ENCODE assay signal across 27 cellular contexts in genomic region chr7:73939528-73939927, GRCh38.
"Had no signal": no experiment of that assay in that cellular context is flagged by ENCODE, and none has a peak within 500 bp of the region (broad histone marks: within the 10 kb centered on the region; RNA-seq: fewer than 3 reads in every experiment).

No MANE protein-coding gene starts in this region.

- H3K4me3 ChIP-seq: stomach, suprapubic skin, testis, thoracic aorta, thyroid gland, tibial artery, tibial nerve, transverse colon, upper lobe of left lung, upper lobe of right lung, uterus, vagina had no signal

- H3K27ac ChIP-seq: stomach, suprapubic skin, testis, thoracic aorta, thyroid gland, tibial artery, tibial nerve, transverse colon, upper lobe of left lung, upper lobe of right lung, uterus, vagina had no signal

- H3K9me3 ChIP-seq: suprapubic skin, testis, thoracic aorta, thyroid gland, upper lobe of right lung, vagina had no signal

- H3K27me3 ChIP-seq: stomach, suprapubic skin, testis, thyroid gland, tibial artery, tibial nerve, transverse colon, upper lobe of left lung, upper lobe of right lung, uterus, vagina had no signal

- DNase-seq: stimulated activated CD4-positive, alpha-beta T cell treated with anti-CD3 and anti-CD28 coated beads, Interleukin-2, amount 100 ng/mL, for 48 hours; stimulated activated CD4-positive, alpha-beta T cell treated with anti-CD3 and anti-CD28 coated beads, Interleukin-4, amount 100 ng/mL, for 1 hour; stimulated activated CD4-positive, alpha-beta T cell treated with anti-CD3 and anti-CD28 coated beads, Interleukin-4, amount 100 ng/mL, for 24 hours; stimulated activated CD4-positive, alpha-beta T cell treated with anti-CD3 and anti-CD28 coated beads, Interleukin-4, amount 100 ng/mL, for 4 hours; stimulated activated CD8-positive, alpha-beta memory T cell treated with anti-CD3 and anti-CD28 coated beads, Interleukin-4, amount 100 ng/mL, for 48 hours; stimulated activated naive B cell treated with anti-CD40 and anti-IgM and Interleukin-4, amounts not matched to agents 10 μg/mL and 1 μg/mL and 100 μg/mL, for 72 hours; stimulated activated naive CD4-positive, alpha-beta T cell; stimulated activated naive CD4-positive, alpha-beta T cell treated with Interleukin-2 at 50 U/mL for 16 hours; stimulated activated naive CD8-positive, alpha-beta T cell treated with anti-CD3 and anti-CD28 coated beads, Interleukin-15, amount 100 ng/mL, for 72 hours; stimulated activated naive CD8-positive, alpha-beta T cell treated with anti-CD3 and anti-CD28 coated beads, Interleukin-15, Interleukin-2, amounts not matched to agents 100 U/mL and 50 U/mL, for 24 hours; stomach; substantia nigra; testis; thyroid gland; tibial artery; transverse colon; trophoblast cell; upper lobe of left lung; upper lobe of right lung; uterus had no signal

- ATAC-seq: stimulated activated effector memory CD8-positive, alpha-beta T cell treated with anti-CD3 and anti-CD28 coated beads, Interleukin-12 subunit alpha, Interleukin-12 subunit beta, amount 100 ng/mL, for 72 hours; stimulated activated memory B cell treated with anti-CD40 and anti-IgM and Interleukin-4, amounts not matched to agents 10 μg/mL and 1 μg/mL and 100 μg/mL, for 72 hours; stimulated activated naive B cell treated with anti-CD40 and anti-IgM and Interleukin-4, amounts not matched to agents 10 μg/mL and 1 μg/mL and 100 μg/mL, for 72 hours; stimulated activated naive CD8-positive, alpha-beta T cell treated with anti-CD3 and anti-CD28 coated beads, Interleukin-15, amount 100 ng/mL, for 72 hours; stimulated activated naive CD8-positive, alpha-beta T cell treated with anti-CD3 and anti-CD28 coated beads, Interleukin-15, Interleukin-2, amounts not matched to agents 100 U/mL and 50 U/mL, for 24 hours; upper lobe of right lung had no signal

- H3K36me3 ChIP-seq: stomach, suprapubic skin, thoracic aorta, thyroid gland, tibial artery, tibial nerve, transverse colon, upper lobe of left lung, upper lobe of right lung, uterus, vagina had no signal

- H3K4me1 ChIP-seq: testis, thyroid gland, tibial nerve, transverse colon, upper lobe of left lung, upper lobe of right lung, uterus had no signal

- FAIRE-seq: urothelium cell line had no signal
